ENCODE assay signal across 8 cellular contexts in the genomic region with DNA sequence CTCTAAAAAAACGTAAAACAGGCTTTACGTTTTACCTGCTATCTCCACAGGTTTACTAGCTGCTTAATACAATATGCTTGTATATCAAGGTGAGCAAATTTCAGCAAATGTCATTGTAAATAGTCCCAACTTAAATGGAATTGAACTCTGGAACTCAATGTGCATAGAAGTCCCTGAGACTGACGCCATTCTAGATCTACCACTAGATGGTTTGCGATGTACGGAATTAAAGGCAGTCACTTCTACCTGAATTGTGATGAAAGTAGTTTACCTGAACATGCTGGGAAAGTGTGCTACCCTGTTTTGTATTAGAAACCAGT. TPM values are rescaled to one million over a fixed set of nuclear protein-coding genes. Genes with fewer than 3 reads are reported as not detected.
DNase-seq lines count a peak whose midpoint lies in the region; ATAC-seq, FAIRE-seq and TF ChIP-seq lines count a peak whose summit lies in the region.

No MANE protein-coding gene starts in this region.

- intact Hi-C loops in vagina (cut with DNase I), result no loop called here

- H3K27ac ChIP-seq in DOHH2 (ENCODE audit: low read depth, low read length) (no peak overlapping the region), caudate nucleus (ENCODE audit: low read depth, low read length) (peak overlapping the region; percentile 91), vagina (peak overlapping the region; percentile 99)

- H3K4me1 Mint-ChIP-seq in memory B cell, result peaks cover 25% of the 10 kb centered on the region

- peaks cover 2% of the 10 kb centered on the region for H3K36me3 Mint-ChIP-seq in memory B cell

- ATAC-seq in memory B cell (ENCODE audit: low read depth) (no peak), HG03196 (IDR thresholded peaks at IDR 0.05; ENCODE audit: unreplicated experiment) (no peak), GM21786 (IDR thresholded peaks at IDR 0.05; ENCODE audit: unreplicated experiment) (no peak)

- H3K4me3 ChIP-seq in DOHH2 (ENCODE audit: low read length) (peak overlapping the region; percentile 86), vagina (peak overlapping the region; percentile 89 to 93)

- peak overlapping the region; percentile 100 for H3K27ac Mint-ChIP-seq in memory B cell

- H3K9me2 ChIP-seq in DOHH2 (replicated peaks; ENCODE audit: control insufficient read depth, low read length), result no peaks in the 10 kb centered on the region

- TF ChIP-seq CTCF in DOHH2 (IDR thresholded peaks at IDR 0.05; ENCODE audit: low read depth, low read length, poor library complexity, severe bottlenecking) (peak; percentile 3), vagina (IDR thresholded peaks at IDR 0.05) (no peak)

- no peaks in the 10 kb centered on the region for H3K9me3 Mint-ChIP-seq in memory B cell

- H3K27me3 Mint-ChIP-seq in memory B cell, result no peaks in the 10 kb centered on the region

- DNase-seq in NCI-H146 (lab: John Stamatoyannopoulos, UW), result peak; percentile 48
- no peak for DNase-seq in caudate nucleus (lab: John Stamatoyannopoulos, UW)
- no peak for DNase-seq in memory B cell (ENCODE audit: low spot score in 2 of 2)
- DNase-seq in vagina (ENCODE audit: extremely low spot score in 2 of 2), result no peak
- no peak for DNase-seq in urothelium cell line (ENCODE audit: low spot score)

- peak overlapping the region; percentile 80 for H3K4me2 ChIP-seq in DOHH2 (ENCODE audit: low read length)

- H3K4me3 Mint-ChIP-seq in memory B cell, result peak overlapping the region; percentile 100

- peaks cover 41% of the 10 kb centered on the region for H3K4me1 ChIP-seq in DOHH2 (ENCODE audit: control insufficient read depth, low read length)
- H3K4me1 ChIP-seq in vagina, result peaks cover 43% of the 10 kb centered on the region

- H3K79me2 ChIP-seq in DOHH2 (ENCODE audit: control insufficient read depth, low read length), result peaks cover 57% of the 10 kb centered on the region

- no peaks in the 10 kb centered on the region for H4K20me1 ChIP-seq in DOHH2 (ENCODE audit: control insufficient read depth, insufficient read depth, low read depth, low read length)

- no peak for FAIRE-seq in urothelium cell line (lab: Jason Lieb, UNC)

- H3K36me3 ChIP-seq in DOHH2 (ENCODE audit: control insufficient read depth, low read length) (peaks cover 10% of the 10 kb centered on the region; the same call in 1 of the 2 replicates), vagina (no peaks in the 10 kb centered on the region)

- H3K27me3 ChIP-seq in DOHH2 (ENCODE audit: control insufficient read depth, low read length) (no peaks in the 10 kb centered on the region), vagina (no peaks in the 10 kb centered on the region)

- no peak for TF ChIP-seq POLR2A in vagina (IDR thresholded peaks at IDR 0.05)

- H3K9me3 ChIP-seq in DOHH2 (ENCODE audit: control insufficient read depth, insufficient read depth, low read length), result no peaks in the 10 kb centered on the region
- no peaks in the 10 kb centered on the region for H3K9me3 ChIP-seq in vagina

- H3F3A ChIP-seq in DOHH2 (ENCODE audit: control insufficient read depth, insufficient read depth), result peaks cover 7% of the 10 kb centered on the region

RNA-seq across cellular contexts. Expression of gene SNX13, which starts 0.8 kb away (rescaled TPM):
- 67.3 TPM for total RNA-seq in vagina
